In the genomic region with DNA sequence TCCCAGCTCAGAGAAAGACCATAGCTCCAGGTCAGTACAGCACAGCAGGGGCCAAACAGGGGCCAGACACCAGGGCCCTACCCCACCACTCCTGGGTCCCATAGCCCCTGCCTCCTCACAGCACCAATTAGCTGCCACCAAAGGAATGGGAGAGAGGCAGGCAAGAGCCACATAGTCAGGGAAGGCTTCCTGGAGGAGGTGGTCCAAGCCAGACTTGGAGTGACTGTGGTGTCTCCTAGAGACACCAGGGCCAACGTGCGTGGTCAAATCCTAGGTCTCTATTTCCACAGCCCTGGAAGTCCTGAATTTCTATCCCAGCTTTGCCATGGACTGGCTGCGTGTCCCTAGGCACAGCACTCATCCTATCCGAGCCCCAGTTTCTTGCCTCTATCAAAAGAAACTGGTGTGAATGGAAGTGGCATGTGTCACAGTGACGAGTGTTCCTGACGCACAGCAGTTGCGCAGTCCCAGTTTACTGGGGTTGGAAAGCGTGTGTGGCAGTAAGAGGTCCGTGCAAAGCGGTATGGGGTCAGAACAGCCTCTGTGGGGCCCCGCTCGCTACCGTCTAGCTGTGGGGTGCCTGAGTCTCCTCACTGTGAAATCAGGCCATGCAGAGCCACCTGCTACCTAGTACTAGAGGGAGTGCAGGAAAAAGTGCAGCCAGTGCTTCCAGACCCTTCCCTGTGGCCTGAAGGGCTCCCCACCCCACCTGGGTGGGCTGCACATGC, we compare ENCODE assay signal across 1 cellular context.
TF ChIP-seq lines count a peak whose summit lies in the region.

No MANE protein-coding gene starts in this region.

TF ChIP-seq in IMR-90, 13 proteins besides CTCF, POLR2A, EP300 and RAD21:
- TF ChIP-seq FOS (IDR thresholded peaks at IDR 0.05; ENCODE audit: low read depth, low read length) (no peak), BHLHE40 (IDR thresholded peaks at IDR 0.05; ENCODE audit: low read depth, low read length) (no peak), USF2 (IDR thresholded peaks at IDR 0.05; ENCODE audit: low read depth, low read length) (no peak), RFX5 (IDR thresholded peaks at IDR 0.05; ENCODE audit: low read depth, low read length) (no peak), RCOR1 (IDR thresholded peaks at IDR 0.05; ENCODE audit: insufficient replicate concordance, low read length) (no peak), MAFK (IDR thresholded peaks at IDR 0.05; ENCODE audit: low read depth, low read length) (no peak)
